8 cellular contexts compared by ENCODE assay signal in genomic region chr5:175124821-175125220, GRCh38.
"Had no signal": no experiment of that assay in that cellular context is flagged by ENCODE, and none has a peak within 500 bp of the region (broad histone marks: within the 10 kb centered on the region; RNA-seq: fewer than 3 reads in every experiment).

No MANE protein-coding gene starts in this region.

- H3K4me3 ChIP-seq: GM12878 had no signal

- ATAC-seq: GM12878 had no signal

- FAIRE-seq: G401.6, GM12878, GM12891, GM12892, GM18507, GM19239 had no signal

- DNase-seq: GDM1, GF-D8 had no signal
